In the genomic region with DNA sequence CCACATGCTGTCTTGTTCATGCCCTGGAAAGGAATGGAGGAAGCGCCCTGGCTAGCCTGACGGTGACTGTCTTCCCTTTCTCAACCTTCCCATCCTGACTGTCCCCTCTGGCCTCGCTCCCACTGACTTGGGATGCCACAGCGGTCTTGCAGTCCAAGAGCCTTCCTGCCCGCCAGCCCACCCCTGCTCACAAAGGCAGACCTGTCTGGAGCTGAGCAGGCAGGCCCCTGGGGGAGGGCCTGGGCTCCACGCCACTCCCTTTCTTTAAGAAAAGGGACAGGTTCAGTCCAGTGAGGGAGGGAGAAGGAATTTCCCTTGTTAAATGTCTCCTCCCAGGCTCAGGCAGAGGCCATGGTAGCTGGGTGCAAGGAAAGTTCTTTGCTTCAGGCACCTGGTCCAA, we compare ENCODE assay signal across 16 cellular contexts. TPM values are rescaled to one million over a fixed set of nuclear protein-coding genes. Genes with fewer than 3 reads are reported as not detected.
"Had no signal": no experiment of that assay in that cellular context is flagged by ENCODE, and none has a peak within 500 bp of the region (broad histone marks: within the 10 kb centered on the region; RNA-seq: fewer than 3 reads in every experiment).

No MANE protein-coding gene starts in this region.

- DNase-seq: activated CD4-positive, alpha-beta memory T cell treated with anti-CD3 and anti-CD28 coated beads for 36 hours; activated CD4-positive, alpha-beta T cell treated with anti-CD3 and anti-CD28 coated beads for 4 hours; activated CD4-positive, CD25-positive, alpha-beta regulatory T cell; activated effector memory CD4-positive, alpha-beta T cell treated with anti-CD3 and anti-CD28 coated beads, Interleukin-2, amount 50 U/mL, for 16 hours; activated naive CD4-positive, alpha-beta T cell treated with anti-CD3 and anti-CD28 coated beads, Interleukin-2, amount 10 ng/mL, durations not matched to agents 7 days and 5 days; amygdala; head of caudate nucleus; lower lobe of right lung; naive thymus-derived CD8-positive, alpha-beta T cell; stimulated activated CD4-positive, alpha-beta T cell treated with anti-CD3 and anti-CD28 coated beads, Interleukin-2, amount 100 ng/mL, for 48 hours; stimulated activated CD8-positive, alpha-beta memory T cell treated with anti-CD3 and anti-CD28 coated beads, Interleukin-4, amount 100 ng/mL, for 48 hours; stimulated activated naive B cell treated with anti-CD40 and anti-IgM and Interleukin-4, amounts not matched to agents 10 μg/mL and 1 μg/mL and 100 μg/mL, for 72 hours; T1000; transverse colon had no signal

- H3K36me3 ChIP-seq: cardiac muscle cell, gastroesophageal sphincter, lower lobe of right lung, transverse colon had no signal

- H3K4me1 ChIP-seq: lower lobe of right lung, transverse colon had no signal

- H3K27me3 ChIP-seq: cardiac muscle cell, gastroesophageal sphincter, transverse colon had no signal

- H3K4me3 ChIP-seq: cardiac muscle cell, gastroesophageal sphincter, lower lobe of right lung, transverse colon had no signal

- H3K27ac ChIP-seq: cardiac muscle cell, gastroesophageal sphincter, lower lobe of right lung, transverse colon had no signal

RNA-seq across cellular contexts. Expression of a gene that starts 18.1 kb away (rescaled TPM):
- polyA plus RNA-seq: cardiac muscle cell; naive thymus-derived CD8-positive, alpha-beta T cell had no signal
